Comparison of ENCODE assay signal across 22 cellular contexts in the genomic region with DNA sequence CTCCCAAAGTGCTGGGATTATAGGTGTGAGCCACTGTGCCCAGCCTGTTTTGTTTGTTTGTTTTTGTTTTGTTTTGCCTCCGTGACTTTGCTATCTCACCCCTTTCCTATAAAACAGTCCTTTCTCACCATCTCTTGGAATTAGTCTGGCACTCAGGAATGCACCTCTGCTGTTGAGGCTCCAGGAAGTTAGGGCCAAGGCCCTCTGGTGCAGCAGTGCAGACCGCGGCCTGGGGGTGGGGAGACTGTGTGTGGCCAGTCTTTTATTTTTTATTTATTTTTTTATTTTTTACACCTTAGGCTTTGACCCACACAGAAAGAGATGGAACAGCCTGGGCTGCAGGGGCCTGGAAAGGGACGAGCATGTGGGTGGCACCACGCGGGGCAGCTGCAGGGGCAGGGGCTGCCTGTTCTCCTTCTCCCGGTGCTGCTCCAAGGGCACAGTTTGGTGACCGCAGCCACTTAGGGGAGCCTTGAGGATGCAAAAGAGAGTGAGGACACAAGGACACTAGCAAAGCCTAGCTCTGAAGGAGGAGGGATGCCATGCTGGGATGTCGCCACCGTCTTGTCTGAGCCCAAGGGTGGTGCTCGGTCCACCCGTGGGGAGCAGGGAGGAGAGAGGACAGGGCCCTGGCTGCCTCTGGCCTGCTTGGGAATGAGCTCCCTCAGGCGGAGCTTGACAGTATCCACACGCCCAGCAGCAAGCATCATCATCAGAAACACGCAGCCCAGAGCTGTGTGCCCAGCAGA. TPM values are rescaled to one million over a fixed set of nuclear protein-coding genes. Genes with fewer than 3 reads are reported as not detected.
"Had no signal": no experiment of that assay in that cellular context is flagged by ENCODE, and none has a peak within 500 bp of the region (broad histone marks: within the 10 kb centered on the region; RNA-seq: fewer than 3 reads in every experiment).

No MANE protein-coding gene starts in this region.

- H3K9me3 ChIP-seq: prostate gland, right lobe of liver, transverse colon had no signal

- H3K27ac ChIP-seq: brain microvascular endothelial cell, prostate gland, right lobe of liver, transverse colon had no signal

- H3K9me3 Mint-ChIP-seq: activated T-cell treated with anti-CD3 and anti-CD28 coated beads, Interleukin-2, amount 50 U/mL, for 4 hours; natural killer cell had no signal

- H3K4me1 ChIP-seq: prostate gland, right lobe of liver, transverse colon had no signal

- ATAC-seq: activated T-cell treated with anti-CD3 and anti-CD28 coated beads, Interleukin-2, amount 50 U/mL, for 4 hours; left colon; natural killer cell; right lobe of liver; T-helper 17 cell had no signal

- H3K4me3 Mint-ChIP-seq: activated naive CD8-positive, alpha-beta T cell; activated T-cell treated with anti-CD3 and anti-CD28 coated beads, Interleukin-2, amount 50 U/mL, for 4 hours; natural killer cell; T-helper 17 cell had no signal

- H3K27ac Mint-ChIP-seq: activated naive CD8-positive, alpha-beta T cell; natural killer cell; T-helper 17 cell had no signal

- FAIRE-seq: TTC549 had no signal

- H3K27me3 ChIP-seq: brain microvascular endothelial cell, right lobe of liver had no signal

- H3K36me3 Mint-ChIP-seq: activated naive CD8-positive, alpha-beta T cell; natural killer cell had no signal

- DNase-seq: activated CD4-positive, alpha-beta T cell treated with anti-CD3 and anti-CD28 coated beads, Interleukin-2, amount 50 U/mL, for 1 hour; activated effector memory CD4-positive, alpha-beta T cell treated with anti-CD3 and anti-CD28 coated beads, Interleukin-2, amount 50 U/mL, for 16 hours; activated T-cell treated with anti-CD3 and anti-CD28 coated beads, Interleukin-2, amount 50 U/mL, for 4 hours; brain microvascular endothelial cell; cerebellar nuclear complex; dermis blood vessel endothelial cell; hypothalamus; left colon; mammary epithelial cell; natural killer cell; nucleus accumbens; stimulated activated CD4-positive, alpha-beta T cell treated with anti-CD3 and anti-CD28 coated beads, Interleukin-1b, Interleukin-23, amount 100 ng/mL, for 48 hours; stimulated activated naive CD4-positive, alpha-beta T cell; substantia nigra; T-helper 17 cell; transverse colon had no signal

- H3K27me3 Mint-ChIP-seq: activated naive CD8-positive, alpha-beta T cell had no signal

- H3K4me3 ChIP-seq: prostate gland, right lobe of liver, transverse colon had no signal

- H3K36me3 ChIP-seq: brain microvascular endothelial cell, prostate gland, right lobe of liver, transverse colon had no signal

RNA-seq across cellular contexts. Expression of gene ALPI, which starts 19.4 kb away (rescaled TPM):
- total RNA-seq: activated T-cell treated with anti-CD3 and anti-CD28 coated beads, Interleukin-2, amount 50 U/mL, for 4 hours; dermis blood vessel endothelial cell; mammary epithelial cell; natural killer cell; prostate gland; T-helper 17 cell had no signal
- polyA plus RNA-seq: esophagus, mammary epithelial cell had no signal

RNA-seq across cellular contexts. Expression of gene ALPG, which starts 29.9 kb away (rescaled TPM):
- total RNA-seq: activated T-cell treated with anti-CD3 and anti-CD28 coated beads, Interleukin-2, amount 50 U/mL, for 4 hours; dermis blood vessel endothelial cell; mammary epithelial cell; mucosa of gallbladder; natural killer cell; right lobe of liver; T-helper 17 cell; transverse colon had no signal
- polyA plus RNA-seq: esophagus had no signal

RNA-seq across cellular contexts. Expression of gene ECEL1, which starts 51.1 kb away (rescaled TPM):
- total RNA-seq: dermis blood vessel endothelial cell, left colon, mammary epithelial cell, natural killer cell, T-helper 17 cell, transverse colon had no signal
- polyA plus RNA-seq: mammary epithelial cell had no signal

RNA-seq across cellular contexts. Expression of gene ALPP, which starts 58.0 kb away (rescaled TPM):
- total RNA-seq: activated T-cell treated with anti-CD3 and anti-CD28 coated beads, Interleukin-2, amount 50 U/mL, for 4 hours; dermis blood vessel endothelial cell; mammary epithelial cell; mucosa of gallbladder; right lobe of liver; transverse colon had no signal
- polyA plus RNA-seq: esophagus had no signal
